8 cellular contexts compared by ENCODE assay signal in the genomic region with DNA sequence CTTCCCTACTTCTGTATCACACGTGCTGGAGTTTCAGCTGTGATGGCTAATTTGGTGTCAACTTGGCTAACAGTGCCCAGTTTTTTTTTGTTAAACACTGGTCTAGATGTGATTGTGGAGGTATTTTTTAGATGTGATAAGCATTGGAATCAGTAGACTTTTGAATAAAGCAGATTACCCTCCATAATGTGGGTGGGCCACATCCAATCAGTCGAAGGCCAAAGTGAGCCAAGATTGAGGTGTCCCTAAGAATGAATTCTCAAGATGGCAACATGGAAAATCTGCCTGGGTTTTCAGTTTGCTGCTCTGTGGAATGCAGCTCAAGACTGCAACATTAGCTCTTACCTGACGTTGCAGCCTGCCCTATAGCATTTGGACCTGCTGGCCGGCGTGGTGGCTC.
"Had no signal": no experiment of that assay in that cellular context is flagged by ENCODE, and none has a peak within 500 bp of the region (broad histone marks: within the 10 kb centered on the region; RNA-seq: fewer than 3 reads in every experiment).

No MANE protein-coding gene starts in this region.

- DNase-seq: IMR-90, KBM-7, KG1 had no signal

- FAIRE-seq: HepG2, HTR-8/SVneo had no signal

- H3K9ac ChIP-seq: KMS-11 had no signal

- H3K27ac Mint-ChIP-seq: IgD-negative memory B cell had no signal

- H3K27me3 Mint-ChIP-seq: IgD-negative memory B cell had no signal

- H3K4me3 Mint-ChIP-seq: IgD-negative memory B cell had no signal

- H3K4me2 ChIP-seq: KMS-11 had no signal

- H3K36me3 Mint-ChIP-seq: IgD-negative memory B cell had no signal

- H3K27ac ChIP-seq: HL-60, KMS-11 had no signal
